In the genomic region with DNA sequence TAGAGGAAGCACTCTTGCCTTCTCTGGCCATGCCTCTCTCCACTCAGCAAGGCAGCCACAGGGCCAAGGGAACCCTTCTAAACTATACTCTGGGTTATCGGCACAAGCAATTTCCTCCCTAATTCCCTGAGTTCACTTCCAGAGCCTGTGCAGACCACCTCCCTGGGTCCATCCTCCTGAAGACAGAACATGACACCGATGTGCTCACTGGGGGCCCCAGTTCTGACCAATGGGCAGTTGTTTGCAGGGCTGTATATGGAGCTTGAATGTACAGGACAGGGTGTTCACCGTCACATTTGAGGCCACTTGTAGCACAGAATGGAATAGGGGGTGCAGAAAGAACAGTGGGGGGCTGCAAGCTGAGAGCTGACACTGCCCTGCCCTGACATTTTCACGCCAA, we compare ENCODE assay signal across 1 cellular context.
TF ChIP-seq lines count a peak whose summit lies in the region.

No MANE protein-coding gene starts in this region.

TF ChIP-seq in GM23338, 12 proteins besides CTCF, POLR2A, EP300 and RAD21 (continued from another document):
- TF ChIP-seq, protein P1, sequence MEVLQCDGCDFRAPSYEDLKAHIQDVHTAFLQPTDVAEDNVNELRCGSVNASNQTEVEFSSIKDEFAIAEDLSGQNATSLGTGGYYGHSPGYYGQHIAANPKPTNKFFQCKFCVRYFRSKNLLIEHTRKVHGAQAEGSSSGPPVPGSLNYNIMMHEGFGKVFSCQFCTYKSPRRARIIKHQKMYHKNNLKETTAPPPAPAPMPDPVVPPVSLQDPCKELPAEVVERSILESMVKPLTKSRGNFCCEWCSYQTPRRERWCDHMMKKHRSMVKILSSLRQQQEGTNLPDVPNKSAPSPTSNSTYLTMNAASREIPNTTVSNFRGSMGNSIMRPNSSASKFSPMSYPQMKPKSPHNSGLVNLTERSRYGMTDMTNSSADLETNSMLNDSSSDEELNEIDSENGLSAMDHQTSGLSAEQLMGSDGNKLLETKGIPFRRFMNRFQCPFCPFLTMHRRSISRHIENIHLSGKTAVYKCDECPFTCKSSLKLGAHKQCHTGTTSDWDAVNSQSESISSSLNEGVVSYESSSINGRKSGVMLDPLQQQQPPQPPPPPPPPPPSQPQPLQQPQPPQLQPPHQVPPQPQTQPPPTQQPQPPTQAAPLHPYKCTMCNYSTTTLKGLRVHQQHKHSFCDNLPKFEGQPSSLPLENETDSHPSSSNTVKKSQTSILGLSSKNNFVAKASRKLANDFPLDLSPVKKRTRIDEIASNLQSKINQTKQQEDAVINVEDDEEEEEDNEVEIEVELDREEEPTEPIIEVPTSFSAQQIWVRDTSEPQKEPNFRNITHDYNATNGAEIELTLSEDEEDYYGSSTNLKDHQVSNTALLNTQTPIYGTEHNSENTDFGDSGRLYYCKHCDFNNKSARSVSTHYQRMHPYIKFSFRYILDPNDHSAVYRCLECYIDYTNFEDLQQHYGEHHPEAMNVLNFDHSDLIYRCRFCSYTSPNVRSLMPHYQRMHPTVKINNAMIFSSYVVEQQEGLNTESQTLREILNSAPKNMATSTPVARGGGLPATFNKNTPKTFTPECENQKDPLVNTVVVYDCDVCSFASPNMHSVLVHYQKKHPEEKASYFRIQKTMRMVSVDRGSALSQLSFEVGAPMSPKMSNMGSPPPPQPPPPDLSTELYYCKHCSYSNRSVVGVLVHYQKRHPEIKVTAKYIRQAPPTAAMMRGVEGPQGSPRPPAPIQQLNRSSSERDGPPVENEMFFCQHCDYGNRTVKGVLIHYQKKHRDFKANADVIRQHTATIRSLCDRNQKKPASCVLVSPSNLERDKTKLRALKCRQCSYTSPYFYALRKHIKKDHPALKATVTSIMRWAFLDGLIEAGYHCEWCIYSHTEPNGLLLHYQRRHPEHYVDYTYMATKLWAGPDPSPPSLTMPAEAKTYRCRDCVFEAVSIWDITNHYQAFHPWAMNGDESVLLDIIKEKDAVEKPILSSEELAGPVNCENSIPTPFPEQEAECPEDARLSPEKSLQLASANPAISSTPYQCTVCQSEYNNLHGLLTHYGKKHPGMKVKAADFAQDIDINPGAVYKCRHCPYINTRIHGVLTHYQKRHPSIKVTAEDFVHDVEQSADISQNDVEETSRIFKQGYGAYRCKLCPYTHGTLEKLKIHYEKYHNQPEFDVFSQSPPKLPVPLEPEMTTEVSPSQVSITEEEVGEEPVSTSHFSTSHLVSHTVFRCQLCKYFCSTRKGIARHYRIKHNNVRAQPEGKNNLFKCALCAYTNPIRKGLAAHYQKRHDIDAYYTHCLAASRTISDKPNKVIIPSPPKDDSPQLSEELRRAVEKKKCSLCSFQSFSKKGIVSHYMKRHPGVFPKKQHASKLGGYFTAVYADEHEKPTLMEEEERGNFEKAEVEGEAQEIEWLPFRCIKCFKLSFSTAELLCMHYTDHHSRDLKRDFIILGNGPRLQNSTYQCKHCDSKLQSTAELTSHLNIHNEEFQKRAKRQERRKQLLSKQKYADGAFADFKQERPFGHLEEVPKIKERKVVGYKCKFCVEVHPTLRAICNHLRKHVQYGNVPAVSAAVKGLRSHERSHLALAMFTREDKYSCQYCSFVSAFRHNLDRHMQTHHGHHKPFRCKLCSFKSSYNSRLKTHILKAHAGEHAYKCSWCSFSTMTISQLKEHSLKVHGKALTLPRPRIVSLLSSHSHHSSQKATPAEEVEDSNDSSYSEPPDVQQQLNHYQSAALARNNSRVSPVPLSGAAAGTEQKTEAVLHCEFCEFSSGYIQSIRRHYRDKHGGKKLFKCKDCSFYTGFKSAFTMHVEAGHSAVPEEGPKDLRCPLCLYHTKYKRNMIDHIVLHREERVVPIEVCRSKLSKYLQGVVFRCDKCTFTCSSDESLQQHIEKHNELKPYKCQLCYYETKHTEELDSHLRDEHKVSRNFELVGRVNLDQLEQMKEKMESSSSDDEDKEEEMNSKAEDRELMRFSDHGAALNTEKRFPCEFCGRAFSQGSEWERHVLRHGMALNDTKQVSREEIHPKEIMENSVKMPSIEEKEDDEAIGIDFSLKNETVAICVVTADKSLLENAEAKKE (CRISPR knock-in tag; IDR thresholded peaks at IDR 0.05), result no peak
- TF ChIP-seq ZNF331 (CRISPR knock-in tag; IDR thresholded peaks at IDR 0.05; ENCODE audit: low read depth) (no peak), NANOG (IDR thresholded peaks at IDR 0.05; ENCODE audit: borderline replicate concordance) (no peak), STAT1 (IDR thresholded peaks at IDR 0.05; ENCODE audit: unreplicated experiment) (no peak)
